Comparison of ENCODE assay signal across 27 cellular contexts in genomic region chr9:37372839-37373238, GRCh38.
"Had no signal": no experiment of that assay in that cellular context is flagged by ENCODE, and none has a peak within 500 bp of the region (broad histone marks: within the 10 kb centered on the region; RNA-seq: fewer than 3 reads in every experiment).

No MANE protein-coding gene starts in this region.

- H2AFZ ChIP-seq: hepatocyte had no signal

- H3K36me3 ChIP-seq: brain microvascular endothelial cell, gastrocnemius medialis, left ventricle myocardium inferior, neutrophil, pancreas, prostate gland had no signal

- H3K4me2 ChIP-seq: hepatocyte, smooth muscle cell had no signal

- ATAC-seq: activated CD4-positive, alpha-beta T cell treated with anti-CD3 and anti-CD28 coated beads for 36 hours; activated CD8-positive, alpha-beta memory T cell treated with anti-CD3 and anti-CD28 coated beads, Interleukin-2, amount 10 ng/mL, durations not matched to agents 7 days and 5 days; activated CD8-positive, alpha-beta T cell treated with anti-CD3 and anti-CD28 coated beads, Interleukin-2, amount 10 ng/mL, durations not matched to agents 7 days and 5 days; gastrocnemius medialis; pancreas had no signal

- H3K36me3 Mint-ChIP-seq: activated CD8-positive, alpha-beta memory T cell treated with anti-CD3 and anti-CD28 coated beads, Interleukin-2, amount 10 ng/mL, durations not matched to agents 7 days and 5 days; activated naive CD8-positive, alpha-beta T cell treated with anti-CD3 and anti-CD28 coated beads, Interleukin-2, amount 10 ng/mL, durations not matched to agents 7 days and 5 days had no signal

- H3K4me1 ChIP-seq: gastrocnemius medialis, left ventricle myocardium inferior, pancreas, prostate gland, testis had no signal

- H3K27me3 ChIP-seq: dorsolateral prefrontal cortex, gastrocnemius medialis, hepatocyte, pancreas, testis had no signal

- H3K27ac Mint-ChIP-seq: activated CD4-positive, alpha-beta T cell treated with anti-CD3 and anti-CD28 coated beads for 36 hours; activated CD8-positive, alpha-beta memory T cell treated with anti-CD3 and anti-CD28 coated beads, Interleukin-2, amount 10 ng/mL, durations not matched to agents 7 days and 5 days; activated CD8-positive, alpha-beta T cell treated with anti-CD3 and anti-CD28 coated beads, Interleukin-2, amount 10 ng/mL, durations not matched to agents 7 days and 5 days; activated naive CD8-positive, alpha-beta T cell treated with anti-CD3 and anti-CD28 coated beads, Interleukin-2, amount 10 ng/mL, durations not matched to agents 7 days and 5 days; nephron progenitor cell; T-helper 2 cell treated with Interferon-gamma antibody and Interleukin-4, amounts not matched to agents 5 μg/mL and 100 μg/mL, for 36 hours had no signal

- DNase-seq: activated CD4-positive, alpha-beta T cell treated with anti-CD3 and anti-CD28 coated beads for 36 hours; activated CD4-positive, CD25-positive, alpha-beta regulatory T cell; activated CD8-positive, alpha-beta memory T cell treated with anti-CD3 and anti-CD28 coated beads, Interleukin-2, amount 10 ng/mL, durations not matched to agents 7 days and 5 days; activated CD8-positive, alpha-beta T cell treated with anti-CD3 and anti-CD28 coated beads, Interleukin-2, amount 10 ng/mL, durations not matched to agents 7 days and 5 days; activated naive CD4-positive, alpha-beta T cell treated with Interleukin-2 at 50 U/mL for 16 hours; activated naive CD8-positive, alpha-beta T cell treated with anti-CD3 and anti-CD28 coated beads, Interleukin-2, amount 10 ng/mL, durations not matched to agents 7 days and 5 days; activated T-cell treated with anti-CD3 and anti-CD28 coated beads, Interleukin-2, amount 50 U/mL, for 48 hours; amniotic stem cell; brain microvascular endothelial cell; dorsolateral prefrontal cortex; effector memory CD4-positive, alpha-beta T cell; gastrocnemius medialis; left ventricle myocardium inferior; nephron progenitor cell; pancreas; stimulated activated CD4-positive, alpha-beta T cell treated with anti-CD3 and anti-CD28 coated beads, Interleukin-1b, Interleukin-23, amount 100 ng/mL, for 48 hours; stimulated activated CD4-positive, alpha-beta T cell treated with anti-CD3 and anti-CD28 coated beads, Interleukin-4, amount 100 ng/mL, for 4 hours; stimulated activated CD8-positive, alpha-beta memory T cell treated with anti-CD3 and anti-CD28 coated beads, Interleukin-4, amount 100 ng/mL, for 48 hours; stimulated activated naive CD4-positive, alpha-beta T cell; testis had no signal

- H3K4me3 ChIP-seq: coronary artery, dorsolateral prefrontal cortex, gastrocnemius medialis, hepatocyte, left ventricle myocardium inferior, lung, pancreas, prostate gland, smooth muscle cell, testis had no signal

- H3K79me2 ChIP-seq: hepatocyte had no signal

- H3K9me3 ChIP-seq: gastrocnemius medialis, left ventricle myocardium inferior, neutrophil, pancreas, prostate gland, testis had no signal

- H3K27ac ChIP-seq: brain microvascular endothelial cell, coronary artery, dorsolateral prefrontal cortex, gastrocnemius medialis, hepatocyte, left ventricle myocardium inferior, neutrophil, pancreas, prostate gland, testis had no signal

- H3K27me3 Mint-ChIP-seq: activated naive CD8-positive, alpha-beta T cell treated with anti-CD3 and anti-CD28 coated beads, Interleukin-2, amount 10 ng/mL, durations not matched to agents 7 days and 5 days had no signal

- H3K4me3 Mint-ChIP-seq: activated CD4-positive, alpha-beta T cell treated with anti-CD3 and anti-CD28 coated beads for 36 hours; activated CD8-positive, alpha-beta memory T cell treated with anti-CD3 and anti-CD28 coated beads, Interleukin-2, amount 10 ng/mL, durations not matched to agents 7 days and 5 days; activated CD8-positive, alpha-beta T cell treated with anti-CD3 and anti-CD28 coated beads, Interleukin-2, amount 10 ng/mL, durations not matched to agents 7 days and 5 days; activated naive CD8-positive, alpha-beta T cell treated with anti-CD3 and anti-CD28 coated beads, Interleukin-2, amount 10 ng/mL, durations not matched to agents 7 days and 5 days; nephron progenitor cell; T-helper 2 cell treated with Interferon-gamma antibody and Interleukin-4, amounts not matched to agents 5 μg/mL and 100 μg/mL, for 36 hours had no signal

- H3K9me3 Mint-ChIP-seq: activated naive CD8-positive, alpha-beta T cell treated with anti-CD3 and anti-CD28 coated beads, Interleukin-2, amount 10 ng/mL, durations not matched to agents 7 days and 5 days; nephron progenitor cell; T-helper 2 cell treated with Interferon-gamma antibody and Interleukin-4, amounts not matched to agents 5 μg/mL and 100 μg/mL, for 36 hours had no signal
